9 cellular contexts compared by ENCODE assay signal in the genomic region with DNA sequence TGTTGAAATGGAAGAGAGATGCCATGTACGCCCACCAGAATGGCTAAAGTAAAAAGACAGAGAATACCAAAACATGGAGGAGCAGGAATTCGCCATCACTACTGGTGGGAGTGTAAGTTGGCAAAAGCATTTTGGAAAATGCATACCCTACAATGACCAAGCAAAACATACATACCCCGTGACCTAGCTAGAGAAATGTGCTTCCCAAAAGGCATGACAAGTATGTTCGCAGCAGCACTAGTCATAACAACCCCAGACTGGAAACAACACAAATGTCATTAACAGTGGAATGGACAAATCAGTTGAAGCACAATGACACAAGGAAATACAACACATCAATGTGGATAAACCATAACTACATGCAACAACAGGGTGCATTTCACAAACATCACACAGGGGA.
"Had no signal": no experiment of that assay in that cellular context is flagged by ENCODE, and none has a peak within 500 bp of the region (broad histone marks: within the 10 kb centered on the region; RNA-seq: fewer than 3 reads in every experiment).

No MANE protein-coding gene starts in this region.

- H3K27ac ChIP-seq: HL-60 had no signal

- DNase-seq: H9, HCEC 1CT, HFFc6, IMR-90, KBM-7 had no signal

- H3K27ac Mint-ChIP-seq: GM23338, H9, HFFc6 had no signal

- FAIRE-seq: H1, H54 had no signal

- H3K4me3 Mint-ChIP-seq: GM23338, H9, HFFc6 had no signal

- H3K4me3 ChIP-seq: GM23338 had no signal

- H2AFZ ChIP-seq: GM23338 had no signal

- H3K4me2 ChIP-seq: GM23338 had no signal

- ATAC-seq: GM23338 had no signal
